Comparison of ENCODE assay signal across 10 cellular contexts in the genomic region with DNA sequence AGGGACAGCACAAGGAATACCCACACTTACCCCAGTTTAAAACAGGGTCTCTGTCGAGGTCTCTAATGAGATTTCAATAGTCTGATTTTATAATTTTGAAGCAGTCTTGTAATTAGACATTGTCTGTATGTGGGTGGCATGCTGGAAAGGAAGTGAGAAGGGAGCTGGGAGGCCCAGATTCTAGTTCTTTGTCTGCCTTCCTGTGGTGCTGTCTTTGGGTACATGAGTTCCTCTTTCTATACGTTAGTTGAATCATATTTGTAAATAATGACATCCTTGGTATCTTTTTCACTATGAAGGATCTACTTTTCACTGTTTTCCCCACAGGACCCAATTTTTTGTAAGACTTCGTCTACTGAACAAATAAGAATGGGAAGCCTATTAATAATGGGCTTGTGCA. TPM values are rescaled to one million over a fixed set of nuclear protein-coding genes. Genes with fewer than 3 reads are reported as not detected.
A peak's percentile ranks its signal among the peaks of the same experiment; 100 is the strongest.
DNase-seq lines count a peak whose midpoint lies in the region; ATAC-seq and TF ChIP-seq lines count a peak whose summit lies in the region.
"Had no signal": no experiment of that assay in that cellular context is flagged by ENCODE, and none has a peak within 500 bp of the region (broad histone marks: within the 10 kb centered on the region; RNA-seq: fewer than 3 reads in every experiment).

No MANE protein-coding gene starts in this region.

- H3K27me3 Mint-ChIP-seq in activated CD8-positive, alpha-beta T cell treated with anti-CD3 and anti-CD28 coated beads, Interleukin-2, amount 10 ng/mL, durations not matched to agents 7 days and 5 days (ENCODE audit: low read depth) = no peaks in the 10 kb centered on the region

- peak overlapping the region; percentile 52 for H3K4me2 ChIP-seq in OCI-LY7 (ENCODE audit: low read length)

- TF ChIP-seq CTCF in OCI-LY7 (conservative IDR thresholded peaks at IDR 0.05; ENCODE audit: low read length) = no peak

- H3K4me1 Mint-ChIP-seq in activated CD8-positive, alpha-beta T cell treated with anti-CD3 and anti-CD28 coated beads, Interleukin-2, amount 10 ng/mL, durations not matched to agents 7 days and 5 days (ENCODE audit: low read depth) = no peaks in the 10 kb centered on the region

- peaks cover 23% of the 10 kb centered on the region for H3K4me1 ChIP-seq in OCI-LY7 (ENCODE audit: insufficient read depth, low read length, poor library complexity, severe bottlenecking)

- H2AFZ ChIP-seq in OCI-LY7 (ENCODE audit: low read length) = peak overlapping the region; percentile 89

- peak; percentile 91 for ATAC-seq in GM18505 (IDR thresholded peaks at IDR 0.05; ENCODE audit: unreplicated experiment)
- peak; percentile 89 for ATAC-seq in GM21390 (IDR thresholded peaks at IDR 0.05; ENCODE audit: unreplicated experiment)
- ATAC-seq in HG03108 (IDR thresholded peaks at IDR 0.05; ENCODE audit: unreplicated experiment) = peak; percentile 78
- ATAC-seq in activated CD8-positive, alpha-beta T cell treated with anti-CD3 and anti-CD28 coated beads, Interleukin-2, amount 10 ng/mL, durations not matched to agents 7 days and 5 days = no peak

- H3K36me3 Mint-ChIP-seq in activated CD8-positive, alpha-beta T cell treated with anti-CD3 and anti-CD28 coated beads, Interleukin-2, amount 10 ng/mL, durations not matched to agents 7 days and 5 days (ENCODE audit: low read depth) = no peaks in the 10 kb centered on the region
- H3K36me3 Mint-ChIP-seq: activated naive CD4-positive, alpha-beta T cell treated with anti-CD3 and anti-CD28 coated beads, Interleukin-2, amount 50 U/mL, for 72 hours had no signal

- no peaks in the 10 kb centered on the region for H3K36me3 ChIP-seq in OCI-LY7 (ENCODE audit: insufficient read depth, low read length)

- TF ChIP-seq POLR2A in GM18505 (IDR thresholded peaks at IDR 0.05; ENCODE audit: borderline replicate concordance, extremely low read depth, insufficient read depth, insufficient read length) = no peak

- no peaks in the 10 kb centered on the region for H4K20me1 ChIP-seq in OCI-LY7 (ENCODE audit: insufficient read depth, low read length)

- no peak overlapping the region for H3K27ac Mint-ChIP-seq in activated CD8-positive, alpha-beta T cell treated with anti-CD3 and anti-CD28 coated beads, Interleukin-2, amount 10 ng/mL, durations not matched to agents 7 days and 5 days
- H3K27ac Mint-ChIP-seq: activated naive CD4-positive, alpha-beta T cell treated with anti-CD3 and anti-CD28 coated beads, Interleukin-2, amount 50 U/mL, for 72 hours; HFFc6 had no signal

- BruUV-seq in OCI-LY7 (replicated peaks; lab: Mats Ljungman, UMichigan) = no TSS peak

- POLR2A ChIA-PET in OCI-LY7 (lab: Charles Lee) = interaction anchor here (0.5 to 1.4 kb wide), 3 partner anchors 17 to 255 kb away, joined by 3 to 6 read pairs (median 3); no protein-coding TSS in a partner anchor
- POLR2A ChIA-PET in activated CD8-positive, alpha-beta T cell treated with anti-CD3 and anti-CD28 coated beads, Interleukin-2, amount 10 ng/mL, durations not matched to agents 7 days and 5 days (lab: Charles Lee) = no interaction called here

- no peaks in the 10 kb centered on the region for H3K9me3 Mint-ChIP-seq in activated CD8-positive, alpha-beta T cell treated with anti-CD3 and anti-CD28 coated beads, Interleukin-2, amount 10 ng/mL, durations not matched to agents 7 days and 5 days (ENCODE audit: insufficient read depth)
- H3K9me3 Mint-ChIP-seq: activated naive CD4-positive, alpha-beta T cell treated with anti-CD3 and anti-CD28 coated beads, Interleukin-2, amount 50 U/mL, for 72 hours; HFFc6 had no signal

- no peaks in the 10 kb centered on the region for H3K9me3 ChIP-seq in OCI-LY7 (ENCODE audit: low read length)

- CTCF ChIA-PET in OCI-LY7 (lab: Charles Lee; ENCODE audit: unreplicated experiment) = no interaction called here
- CTCF ChIA-PET in activated CD8-positive, alpha-beta T cell treated with anti-CD3 and anti-CD28 coated beads, Interleukin-2, amount 10 ng/mL, durations not matched to agents 7 days and 5 days (lab: Charles Lee) = no interaction called here

- intact Hi-C loops in OCI-LY7 (cut with micrococcal nuclease; ENCODE audit: unreplicated experiment) = no loop called here

- DNase-seq in OCI-LY7 (ENCODE audit: low spot score) = peak; percentile 66
- no peak for DNase-seq in activated CD8-positive, alpha-beta T cell treated with anti-CD3 and anti-CD28 coated beads, Interleukin-2, amount 10 ng/mL, durations not matched to agents 7 days and 5 days
- no peak for DNase-seq in stimulated activated CD4-positive, alpha-beta T cell treated with anti-CD3 and anti-CD28 coated beads, Interleukin-12 subunit alpha, Interleukin-12 subunit beta, amount 100 ng/mL, for 4 hours
- no peak for DNase-seq in DMS53 (lab: John Stamatoyannopoulos, UW)
- no peak for DNase-seq in DMS 273 treated with DMSO at 0.1 percent for 48 hours (lab: John Stamatoyannopoulos, UW)
- DNase-seq: HFFc6 had no signal

- H3K4me3 ChIP-seq in OCI-LY7 (ENCODE audit: low read depth, low read length, poor library complexity, severe bottlenecking) = peak overlapping the region; percentile 6

- H3K4me3 Mint-ChIP-seq in activated CD8-positive, alpha-beta T cell treated with anti-CD3 and anti-CD28 coated beads, Interleukin-2, amount 10 ng/mL, durations not matched to agents 7 days and 5 days = no peak overlapping the region
- H3K4me3 Mint-ChIP-seq: HFFc6 had no signal

- no peaks in the 10 kb centered on the region for H3K79me2 ChIP-seq in OCI-LY7 (ENCODE audit: insufficient read depth, low read depth, low read length)

- peak overlapping the region; percentile 29 for H3K27ac ChIP-seq in OCI-LY7 (ENCODE audit: low read depth, low read length, poor library complexity, severe bottlenecking)

- H3K9me2 ChIP-seq in OCI-LY7 (ENCODE audit: insufficient read depth, low read length) = no peaks in the 10 kb centered on the region

RNA-seq across cellular contexts. Expression of gene TENM4, which starts 42.0 kb away (rescaled TPM):
- not detected in 2 replicates for total RNA-seq in OCI-LY7 (2014; rRNA removed; shearing (Covaris generic))
- total RNA-seq in OCI-LY7 (2022) = not detected in 2 replicates
- not detected for total RNA-seq in activated CD8-positive, alpha-beta T cell treated with anti-CD3 and anti-CD28 coated beads, Interleukin-2, amount 10 ng/mL, durations not matched to agents 7 days and 5 days
- total RNA-seq: activated naive CD4-positive, alpha-beta T cell treated with anti-CD3 and anti-CD28 coated beads, Interleukin-2, amount 50 U/mL, for 72 hours had no signal
